ENCODE assay signal across 14 cellular contexts in genomic region chr5:125549322-125549871, GRCh38.
A peak's percentile ranks its signal among the peaks of the same experiment; 100 is the strongest.
DNase-seq lines count a peak whose midpoint lies in the region; ATAC-seq, FAIRE-seq and TF ChIP-seq lines count a peak whose summit lies in the region.
"Had no signal": no experiment of that assay in that cellular context is flagged by ENCODE, and none has a peak within 500 bp of the region (broad histone marks: within the 10 kb centered on the region; RNA-seq: fewer than 3 reads in every experiment).

No MANE protein-coding gene starts in this region.

- H3K4me3 ChIP-seq in left lung: no peak overlapping the region
- no peak overlapping the region for H3K4me3 ChIP-seq in kidney (ENCODE audit: low read length in 2 of 2)
- no peak overlapping the region for H3K4me3 ChIP-seq in spleen
- H3K4me3 ChIP-seq: body of pancreas, psoas muscle, tibial artery had no signal

- no peak for TF ChIP-seq POLR2A in spleen (IDR thresholded peaks at IDR 0.05)

- H3K36me3 ChIP-seq in left lung (no peaks in the 10 kb centered on the region), kidney (ENCODE audit: control insufficient read depth in 1 of 2, insufficient read depth in 2 of 2, low read length in 2 of 2) (no peaks in the 10 kb centered on the region), spleen (no peaks in the 10 kb centered on the region)
- H3K36me3 ChIP-seq: tibial artery had no signal

- WGBS in spleen, 5 donors: 40 to 52% (median 45%) methylated on average over 2 of the region's 2 CpGs

- TF ChIP-seq CTCF in left lung (IDR thresholded peaks at IDR 0.05): no peak
- no peak for TF ChIP-seq CTCF in type B pancreatic cell (conservative IDR thresholded peaks at IDR 0.05)
- TF ChIP-seq CTCF in kidney (IDR thresholded peaks at IDR 0.05; ENCODE audit: borderline replicate concordance, extremely low read depth, insufficient read depth): no peak
- TF ChIP-seq CTCF in spleen (IDR thresholded peaks at IDR 0.05 in 8 of 11, conservative IDR thresholded peaks at IDR 0.05 in 3 of 11): no peak

- peaks cover 5% of the 10 kb centered on the region for H3K27me3 Mint-ChIP-seq in type B pancreatic cell

- H3K27ac Mint-ChIP-seq in type B pancreatic cell: peak overlapping the region; percentile 34

- peak overlapping the region; percentile 32 for H3K4me3 Mint-ChIP-seq in type B pancreatic cell

- H3K9me3 ChIP-seq in left lung: no peaks in the 10 kb centered on the region
- H3K9me3 ChIP-seq in kidney (ENCODE audit: control insufficient read depth in 1 of 2, low read length in 2 of 2): no peaks in the 10 kb centered on the region
- no peaks in the 10 kb centered on the region for H3K9me3 ChIP-seq in spleen
- H3K9me3 ChIP-seq: body of pancreas, psoas muscle, tibial artery had no signal

- H3K9me3 Mint-ChIP-seq in type B pancreatic cell: no peaks in the 10 kb centered on the region

- H3K27me3 ChIP-seq in left lung (no peaks in the 10 kb centered on the region), spleen (replicated peaks in 1 of 7) (no peaks in the 10 kb centered on the region)
- H3K27me3 ChIP-seq: body of pancreas, tibial artery had no signal

- H3K27ac ChIP-seq in left lung (no peak overlapping the region), kidney (ENCODE audit: low read depth in 2 of 2, low read length in 2 of 2) (no peak overlapping the region), spleen (no peak overlapping the region)
- H3K27ac ChIP-seq: body of pancreas, psoas muscle, tibial artery had no signal

- FAIRE-seq in kidney (lab: Jason Lieb, UNC): no peak

- ATAC-seq in Right ventricle myocardium superior (ENCODE audit: poor library complexity) (peak; percentile 43), left lung (peak; percentile 61)
- ATAC-seq: body of pancreas, left lobe of liver, psoas muscle had no signal

- DNase-seq in Right ventricle myocardium superior (no peak), cardiac septum (ENCODE audit: low spot score) (no peak), dedifferentiated amniotic fluid mesenchymal stem cell (ENCODE audit: extremely low spot score) (peak; percentile 44), left lung (no peak), type B pancreatic cell (ENCODE audit: extremely low spot score, unreplicated experiment) (no peak), kidney (no peak), spleen (no peak), LoVo (ENCODE audit: low spot score) (no peak)
- DNase-seq: body of pancreas, foreskin melanocyte, NCI-H1694, psoas muscle, tibial artery had no signal

- no peak overlapping the region for H3K9ac ChIP-seq in kidney (ENCODE audit: low read length in 2 of 2)

- H3K4me1 ChIP-seq in left lung (peaks cover 0 to 7% of the 10 kb centered on the region in 2 donors), kidney (ENCODE audit: control insufficient read depth in 1 of 2, insufficient read depth in 1 of 2, low read depth in 1 of 2, low read length in 2 of 2) (peaks cover 0 to 3% of the 10 kb centered on the region in 2 donors), spleen (no peaks in the 10 kb centered on the region)
- H3K4me1 ChIP-seq: body of pancreas, psoas muscle had no signal

- intact Hi-C loops in Right ventricle myocardium superior (cut with DNase I): no loop called here
- intact Hi-C loops in cardiac septum (cut with DNase I): no loop called here
- intact Hi-C loops in left lung (cut with DNase I): no loop called here
- intact Hi-C loops in kidney (cut with DNase I): no loop called here
- intact Hi-C loops in spleen (cut with DNase I; ENCODE audit: low total_unique reads): no loop called here

- no peaks in the 10 kb centered on the region for H3K36me3 Mint-ChIP-seq in type B pancreatic cell

- H3K4me1 Mint-ChIP-seq in type B pancreatic cell (ENCODE audit: unreplicated experiment): peaks cover 30% of the 10 kb centered on the region
